In genomic region chr2:222440670-222441422, GRCh38 we compare ENCODE assay signal across 14 cellular contexts. TPM values are rescaled to one million over a fixed set of nuclear protein-coding genes. Genes with fewer than 3 reads are reported as not detected.
A peak's percentile ranks its signal among the peaks of the same experiment; 100 is the strongest.
DNase-seq lines count a peak whose midpoint lies in the region; ATAC-seq and TF ChIP-seq lines count a peak whose summit lies in the region.
"Had no signal": no experiment of that assay in that cellular context is flagged by ENCODE, and none has a peak within 500 bp of the region (broad histone marks: within the 10 kb centered on the region; RNA-seq: fewer than 3 reads in every experiment).

No MANE protein-coding gene starts in this region.

- H3K9ac ChIP-seq in mammary epithelial cell (ENCODE audit: insufficient read depth, low read length), result no peak overlapping the region
- no peak overlapping the region for H3K9ac ChIP-seq in MM.1S (ENCODE audit: low read length)

- POLR2A ChIA-PET in BJ (lab: Charles Lee), result no interaction called here
- POLR2A ChIA-PET in activated CD4-positive, alpha-beta T cell treated with anti-CD3 and anti-CD28 coated beads, Interleukin-2, amount 10 ng/mL, durations not matched to agents 7 days and 5 days (lab: Charles Lee), result no interaction called here

- no peaks in the 10 kb centered on the region for H3K36me3 Mint-ChIP-seq in activated CD4-positive, alpha-beta T cell treated with anti-CD3 and anti-CD28 coated beads, Interleukin-2, amount 10 ng/mL, durations not matched to agents 7 days and 5 days (ENCODE audit: low read depth)
- H3K36me3 Mint-ChIP-seq: naive B cell; stimulated activated naive B cell treated with anti-CD40 and anti-IgM and Interleukin-4, amounts not matched to agents 10 μg/mL and 1 μg/mL and 100 μg/mL, for 72 hours had no signal

- H3K79me2 ChIP-seq in mammary epithelial cell (ENCODE audit: insufficient read depth, low read length) (no peaks in the 10 kb centered on the region), MM.1S (ENCODE audit: low read length) (no peaks in the 10 kb centered on the region)

- H4K20me1 ChIP-seq in mammary epithelial cell (ENCODE audit: insufficient read depth, low read length) (no peaks in the 10 kb centered on the region), MM.1S (ENCODE audit: insufficient read depth, low read length) (no peaks in the 10 kb centered on the region)

- no TSS peak for BruUV-seq in mammary epithelial cell (replicated peaks; lab: Mats Ljungman, UMichigan)

- peak; percentile 50 for DNase-seq in BJ (ENCODE audit: low read depth)
- DNase-seq in HT-29 (ENCODE audit: low spot score), result peak; percentile 32
- DNase-seq in mammary epithelial cell, result peak; percentile 36
- no peak for DNase-seq in mucosa of descending colon
- DNase-seq in activated CD4-positive, alpha-beta T cell treated with anti-CD3 and anti-CD28 coated beads, Interleukin-2, amount 10 ng/mL, durations not matched to agents 7 days and 5 days, result no peak
- no peak for DNase-seq in NK-92 treated with Interleukin-12 subunit alpha and Interleukin-12 subunit beta, amount 100 ng/mL, for 24 hours (lab: John Stamatoyannopoulos, UW)
- DNase-seq in MM.1S, result no peak
- no peak for DNase-seq in COR-L47 (lab: John Stamatoyannopoulos, UW)
- DNase-seq: C1 segment of cervical spinal cord; effector memory CD4-positive, alpha-beta T cell; naive B cell; NCI-H1930; stimulated activated naive B cell treated with anti-CD40 and anti-IgM and Interleukin-4, amounts not matched to agents 10 μg/mL and 1 μg/mL and 100 μg/mL, for 72 hours had no signal

- intact Hi-C loops in mammary epithelial cell (cut with micrococcal nuclease), result no loop called here
- intact Hi-C loops in mucosa of descending colon (cut with DNase I, micrococcal nuclease), result no loop called here

- peaks cover 3% of the 10 kb centered on the region for H3K27me3 Mint-ChIP-seq in activated CD4-positive, alpha-beta T cell treated with anti-CD3 and anti-CD28 coated beads, Interleukin-2, amount 10 ng/mL, durations not matched to agents 7 days and 5 days

- no peak overlapping the region for H3K4me3 Mint-ChIP-seq in activated CD4-positive, alpha-beta T cell treated with anti-CD3 and anti-CD28 coated beads, Interleukin-2, amount 10 ng/mL, durations not matched to agents 7 days and 5 days
- H3K4me3 Mint-ChIP-seq: naive B cell; stimulated activated naive B cell treated with anti-CD40 and anti-IgM and Interleukin-4, amounts not matched to agents 10 μg/mL and 1 μg/mL and 100 μg/mL, for 72 hours; T-helper 1 cell treated with Interleukin-12 subunit alpha and Interleukin-12 subunit beta and Interleukin-4 antibody, amounts not matched to agents 30 μg/mL and 1 μg/mL, for 36 hours had no signal

- 75% methylated on average over 4 of the region's 4 CpGs for WGBS in mammary epithelial cell (ENCODE audit: low coverage, missing lambda C conversion rate)

- H3K9me3 Mint-ChIP-seq in activated CD4-positive, alpha-beta T cell treated with anti-CD3 and anti-CD28 coated beads, Interleukin-2, amount 10 ng/mL, durations not matched to agents 7 days and 5 days, result no peaks in the 10 kb centered on the region

- no peak overlapping the region for H3K27ac Mint-ChIP-seq in activated CD4-positive, alpha-beta T cell treated with anti-CD3 and anti-CD28 coated beads, Interleukin-2, amount 10 ng/mL, durations not matched to agents 7 days and 5 days
- H3K27ac Mint-ChIP-seq: stimulated activated naive B cell treated with anti-CD40 and anti-IgM and Interleukin-4, amounts not matched to agents 10 μg/mL and 1 μg/mL and 100 μg/mL, for 72 hours; T-helper 1 cell treated with Interleukin-12 subunit alpha and Interleukin-12 subunit beta and Interleukin-4 antibody, amounts not matched to agents 30 μg/mL and 1 μg/mL, for 36 hours had no signal

- H3K4me2 ChIP-seq in mammary epithelial cell (ENCODE audit: insufficient read depth, low read depth, low read length), result no peak overlapping the region
- no peak overlapping the region for H3K4me2 ChIP-seq in MM.1S (ENCODE audit: low read depth, low read length)

- CTCF ChIA-PET in BJ (lab: Yijun Ruan, JAX), result no interaction called here
- CTCF ChIA-PET in mammary epithelial cell (lab: Charles Lee; ENCODE audit: low non-redundant PET), result no interaction called here
- CTCF ChIA-PET in activated CD4-positive, alpha-beta T cell treated with anti-CD3 and anti-CD28 coated beads, Interleukin-2, amount 10 ng/mL, durations not matched to agents 7 days and 5 days (lab: Charles Lee), result interaction anchor here (0.7 kb wide), 1 partner anchor 1318 kb away, joined by 3 read pairs; no protein-coding TSS in a partner anchor

- H3K9me3 ChIP-seq in mammary epithelial cell (replicated peaks; ENCODE audit: insufficient read depth, low read length), result no peaks in the 10 kb centered on the region
- no peaks in the 10 kb centered on the region for H3K9me3 ChIP-seq in mucosa of descending colon
- H3K9me3 ChIP-seq in MM.1S (replicated peaks; ENCODE audit: insufficient read depth, low read length), result no peaks in the 10 kb centered on the region

- no peaks in the 10 kb centered on the region for H3K36me3 ChIP-seq in BJ (ENCODE audit: control insufficient read depth, insufficient read depth, low read length)
- no peaks in the 10 kb centered on the region for H3K36me3 ChIP-seq in mammary epithelial cell (ENCODE audit: insufficient read depth, low read length)
- no peaks in the 10 kb centered on the region for H3K36me3 ChIP-seq in mucosa of descending colon (ENCODE audit: low read depth)
- H3K36me3 ChIP-seq in MM.1S (replicated peaks; ENCODE audit: insufficient read depth, low read length), result no peaks in the 10 kb centered on the region

- H3F3A ChIP-seq in MM.1S (ENCODE audit: insufficient read depth, low read length), result no peaks in the 10 kb centered on the region

- H3K4me1 ChIP-seq in mammary epithelial cell (ENCODE audit: insufficient read depth, low read length), result no peaks in the 10 kb centered on the region
- peaks cover 4% of the 10 kb centered on the region for H3K4me1 ChIP-seq in mucosa of descending colon (ENCODE audit: low read depth)
- H3K4me1 ChIP-seq in MM.1S (ENCODE audit: low read length), result no peaks in the 10 kb centered on the region

- no peaks in the 10 kb centered on the region for H3K4me1 Mint-ChIP-seq in activated CD4-positive, alpha-beta T cell treated with anti-CD3 and anti-CD28 coated beads, Interleukin-2, amount 10 ng/mL, durations not matched to agents 7 days and 5 days
- H3K4me1 Mint-ChIP-seq: naive B cell had no signal

- dilution Hi-C loops in mammary epithelial cell (cut with HindIII; ENCODE audit: low sequenced_read_pairs), result no loop called here

- H3K4me3 ChIP-seq in BJ (ENCODE audit: low read depth, low read length) (no peak overlapping the region), mammary epithelial cell (replicated peaks in 1 of 3; ENCODE audit: insufficient read depth in 1 of 3, low read depth in 2 of 3, low read length in 3 of 3) (no peak overlapping the region), mucosa of descending colon (no peak overlapping the region), MM.1S (ENCODE audit: low read length) (no peak overlapping the region)

- H2AFZ ChIP-seq in mammary epithelial cell (ENCODE audit: low read depth, low read length) (no peak overlapping the region), MM.1S (ENCODE audit: low read length) (no peak overlapping the region)

- H3K9me2 ChIP-seq in MM.1S (replicated peaks; ENCODE audit: insufficient read depth, low read length), result no peaks in the 10 kb centered on the region

- TF ChIP-seq CTCF in BJ (IDR thresholded peaks at IDR 0.05; ENCODE audit: insufficient read depth, low read depth, low read length) (no peak), mammary epithelial cell (conservative IDR thresholded peaks at IDR 0.05 in 1 of 2, IDR thresholded peaks at IDR 0.05 in 1 of 2; ENCODE audit: extremely low read depth in 1 of 2, insufficient read depth in 1 of 2, low read depth in 1 of 2, low read length in 2 of 2) (no peak), mucosa of descending colon (IDR thresholded peaks at IDR 0.05) (no peak), MM.1S (IDR thresholded peaks at IDR 0.05; ENCODE audit: low read length) (no peak)

- in situ Hi-C loops in mammary epithelial cell (cut with MboI; ENCODE audit: low sequenced_read_pairs in 2 of 2), result no loop called here

- ATAC-seq in mucosa of descending colon, result peak; percentile 57
- ATAC-seq: stimulated activated naive B cell treated with anti-CD40 and anti-IgM and Interleukin-4, amounts not matched to agents 10 μg/mL and 1 μg/mL and 100 μg/mL, for 72 hours had no signal

- H3K27me3 ChIP-seq in BJ (ENCODE audit: control insufficient read depth, insufficient read depth, low read length) (peaks cover 2% of the 10 kb centered on the region; the same call in 1 of the 2 replicates), mammary epithelial cell (ENCODE audit: insufficient read depth, low read length) (no peaks in the 10 kb centered on the region), MM.1S (replicated peaks; ENCODE audit: insufficient read depth, low read length) (no peaks in the 10 kb centered on the region)

- H3K27ac ChIP-seq in mammary epithelial cell (ENCODE audit: insufficient read depth, low read depth, low read length) (no peak overlapping the region), MM.1S (ENCODE audit: low read length) (no peak overlapping the region)

RNA-seq across cellular contexts. Expression of gene SGPP2, which starts 16.5 kb away (rescaled TPM):
- polyA plus RNA-seq in BJ (2011; rRNA removed), result not detected in 2 replicates
- not detected in 2 replicates for polyA minus RNA-seq in BJ (2011; rRNA and poly(A)+ RNA removed)
- total RNA-seq in HT-29 (2014; rRNA removed; shearing (Covaris generic)), result 16.9 and 23.6 TPM in 2 replicates
- total RNA-seq in mammary epithelial cell, result 1 to 10 TPM; 3.6 to 5.3 TPM
- 0.96 TPM for polyA plus RNA-seq in mammary epithelial cell
- polyA minus RNA-seq in mammary epithelial cell, result 1.3 TPM
- 100 to 1,000 TPM in 1 of 3 donors, 10 to 100 TPM in 2; 31.3 to 101 (median 75.2) TPM for total RNA-seq in mucosa of descending colon
- under 1 TPM; 0.55 to 0.67 TPM for total RNA-seq in activated CD4-positive, alpha-beta T cell treated with anti-CD3 and anti-CD28 coated beads, Interleukin-2, amount 10 ng/mL, durations not matched to agents 7 days and 5 days

Comparison
In these comparisons a context has a peak if more than half of its experiments do, and no peak if none do; other contexts are left out.
1. DNase-seq: peak in BJ (single experiment), HT-29 (single experiment) and mammary epithelial cell (single experiment); none in mucosa of descending colon (0 of 3), activated CD4-positive, alpha-beta T cell treated with anti-CD3 and anti-CD28 coated beads, Interleukin-2, amount 10 ng/mL, durations not matched to agents 7 days and 5 days (single experiment), NK-92 treated with Interleukin-12 subunit alpha and Interleukin-12 subunit beta, amount 100 ng/mL, for 24 hours (single experiment), MM.1S (single experiment) and COR-L47 (single experiment).